Comparison of ENCODE assay signal across 18 cellular contexts in the genomic region with DNA sequence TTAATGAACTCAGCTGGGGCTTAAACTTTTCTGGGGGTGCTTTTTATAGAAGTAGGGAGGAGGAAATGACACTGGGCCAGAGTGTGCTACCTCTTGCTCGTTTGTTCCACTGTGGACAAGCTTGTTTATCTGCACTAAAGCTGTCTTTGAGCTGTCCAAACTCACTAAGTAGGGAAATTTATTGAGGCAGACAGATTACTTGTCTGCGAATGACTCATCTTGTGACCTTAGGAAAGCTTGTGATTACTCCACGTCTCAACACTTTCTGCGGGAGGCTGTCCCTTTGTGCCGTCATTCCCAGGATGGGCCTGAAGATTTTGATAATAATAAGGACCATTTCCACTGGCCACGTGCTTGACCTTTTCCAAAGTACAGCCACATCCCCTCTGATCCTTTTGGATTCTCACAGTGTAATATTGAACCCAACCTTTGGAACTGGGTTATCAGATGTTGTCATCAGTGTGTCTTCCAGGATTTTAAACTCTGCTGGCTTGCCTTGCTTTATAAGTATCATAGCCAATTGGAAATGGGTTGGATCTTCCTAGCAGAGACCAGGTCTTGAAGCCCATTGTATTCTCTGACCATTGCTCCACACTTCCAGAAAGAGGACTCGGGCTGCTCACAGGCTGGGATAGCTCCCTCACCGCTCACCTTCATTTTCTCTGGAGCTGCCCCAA.
A peak's percentile ranks its signal among the peaks of the same experiment; 100 is the strongest.
DNase-seq lines count a peak whose midpoint lies in the region; ATAC-seq, FAIRE-seq and TF ChIP-seq lines count a peak whose summit lies in the region.
"Had no signal": no experiment of that assay in that cellular context is flagged by ENCODE, and none has a peak within 500 bp of the region (broad histone marks: within the 10 kb centered on the region; RNA-seq: fewer than 3 reads in every experiment).

No MANE protein-coding gene starts in this region.

- no peaks in the 10 kb centered on the region for H3K36me3 Mint-ChIP-seq in GM23338 (ENCODE audit: low read depth)
- no peaks in the 10 kb centered on the region for H3K36me3 Mint-ChIP-seq in CD8-positive, alpha-beta memory T cell

- H3K4me3 ChIP-seq in GM23338 (no peak overlapping the region), WERI-Rb-1 (ENCODE audit: low read depth, low read length) (no peak overlapping the region), right cardiac atrium (ENCODE audit: low read length) (no peak overlapping the region)
- no peak overlapping the region for H3K4me3 ChIP-seq in CD8-positive, alpha-beta memory T cell (ENCODE audit: low read length)
- H3K4me3 ChIP-seq: lower lobe of right lung, Peyer's patch had no signal

- no peak for DNase-seq in GM23338 (ENCODE audit: low spot score)
- DNase-seq in WERI-Rb-1, result peak; percentile 34
- peak in 1 of 3 donors; percentile 18 for DNase-seq in right cardiac atrium
- DNase-seq in sciatic nerve (ENCODE audit: low spot score), result no peak
- DNase-seq in GM12891 (ENCODE audit: insufficient read length, low spot score), result no peak
- no peak for DNase-seq in activated naive CD4-positive, alpha-beta T cell treated with anti-CD3 and anti-CD28 coated beads, Interleukin-2, amount 50 U/mL, for 16 hours
- no peak for DNase-seq in CD8-positive, alpha-beta memory T cell
- DNase-seq: activated CD4-positive, alpha-beta T cell treated with anti-CD3 and anti-CD28 coated beads, Interleukin-2, amount 10 ng/mL, durations not matched to agents 24 days and 14 days; activated T-cell treated with anti-CD3 and anti-CD28 coated beads, Interleukin-2, amount 50 U/mL, for 4 hours; amygdala; DND-41; lower lobe of right lung; NCI-H1930; NCI-H526; occipital lobe had no signal

- whole genome bisulfite sequencing in right cardiac atrium, result 29% methylated on average over 8 of the region's 8 CpGs

- no peaks in the 10 kb centered on the region for H3K79me2 ChIP-seq in GM23338 (replicated peaks; ENCODE audit: insufficient read depth)

- no peak for FAIRE-seq in GM12891 (lab: Jason Lieb, UNC)

- H3K4me2 ChIP-seq in GM23338, result no peak overlapping the region

- H3K27ac Mint-ChIP-seq in GM23338, result no peak overlapping the region
- H3K27ac Mint-ChIP-seq in CD8-positive, alpha-beta memory T cell, result no peak overlapping the region
- H3K27ac Mint-ChIP-seq: activated CD4-positive, alpha-beta T cell treated with anti-CD3 and anti-CD28 coated beads, Interleukin-2, amount 10 ng/mL, durations not matched to agents 24 days and 14 days; T-helper 1 cell treated with Interleukin-12 subunit alpha and Interleukin-12 subunit beta and Interleukin-4 antibody, amounts not matched to agents 30 μg/mL and 1 μg/mL, for 36 hours had no signal

- H3K27me3 Mint-ChIP-seq in GM23338 (ENCODE audit: insufficient read depth, low read depth, poor library complexity), result peaks cover 2% of the 10 kb centered on the region
- H3K27me3 Mint-ChIP-seq in CD8-positive, alpha-beta memory T cell, result peaks cover 11 to 19% of the 10 kb centered on the region in 2 donors

- POLR2A ChIA-PET in CD8-positive, alpha-beta memory T cell (lab: Charles Lee), result no interaction called here

- H3K27me3 ChIP-seq in GM23338 (ENCODE audit: insufficient read depth) (no peaks in the 10 kb centered on the region), WERI-Rb-1 (ENCODE audit: insufficient read depth, low read depth, severe bottlenecking) (no peaks in the 10 kb centered on the region), right cardiac atrium (ENCODE audit: control insufficient read depth, insufficient read depth) (no peaks in the 10 kb centered on the region)
- no peaks in the 10 kb centered on the region for H3K27me3 ChIP-seq in CD8-positive, alpha-beta memory T cell (ENCODE audit: insufficient read depth, low read length, poor library complexity, severe bottlenecking)
- H3K27me3 ChIP-seq: Peyer's patch had no signal

- no peaks in the 10 kb centered on the region for H3F3A ChIP-seq in GM23338 (replicated peaks; ENCODE audit: low read depth)

- no peaks in the 10 kb centered on the region for H4K20me1 ChIP-seq in GM23338 (replicated peaks; ENCODE audit: insufficient read depth)

- H3K9me2 ChIP-seq in GM23338 (ENCODE audit: insufficient read depth), result peaks cover 12% of the 10 kb centered on the region

- H3K4me3 Mint-ChIP-seq in GM23338, result no peak overlapping the region
- no peak overlapping the region for H3K4me3 Mint-ChIP-seq in CD8-positive, alpha-beta memory T cell
- H3K4me3 Mint-ChIP-seq: activated CD4-positive, alpha-beta T cell treated with anti-CD3 and anti-CD28 coated beads, Interleukin-2, amount 10 ng/mL, durations not matched to agents 24 days and 14 days; activated T-cell treated with anti-CD3 and anti-CD28 coated beads, Interleukin-2, amount 50 U/mL, for 4 hours; T-helper 1 cell treated with Interleukin-12 subunit alpha and Interleukin-12 subunit beta and Interleukin-4 antibody, amounts not matched to agents 30 μg/mL and 1 μg/mL, for 36 hours had no signal

- peaks cover 25% of the 10 kb centered on the region for H3K4me1 Mint-ChIP-seq in GM23338
- no peaks in the 10 kb centered on the region for H3K4me1 Mint-ChIP-seq in CD8-positive, alpha-beta memory T cell
- H3K4me1 Mint-ChIP-seq: activated CD4-positive, alpha-beta T cell treated with anti-CD3 and anti-CD28 coated beads, Interleukin-2, amount 10 ng/mL, durations not matched to agents 24 days and 14 days had no signal

- no peaks in the 10 kb centered on the region for H3K9me3 Mint-ChIP-seq in GM23338
- peaks cover 0 to 5% (median 0%) of the 10 kb centered on the region in 5 donors for H3K9me3 Mint-ChIP-seq in CD8-positive, alpha-beta memory T cell
- H3K9me3 Mint-ChIP-seq: activated CD4-positive, alpha-beta T cell treated with anti-CD3 and anti-CD28 coated beads, Interleukin-2, amount 10 ng/mL, durations not matched to agents 24 days and 14 days; activated T-cell treated with anti-CD3 and anti-CD28 coated beads, Interleukin-2, amount 50 U/mL, for 4 hours; T-helper 1 cell treated with Interleukin-12 subunit alpha and Interleukin-12 subunit beta and Interleukin-4 antibody, amounts not matched to agents 30 μg/mL and 1 μg/mL, for 36 hours had no signal

- ATAC-seq in GM23338, result no peak
- peak; percentile 35 to 81 for ATAC-seq in right cardiac atrium
- peak; percentile 91 for ATAC-seq in sciatic nerve
- no peak for ATAC-seq in HG02623 (IDR thresholded peaks at IDR 0.05; ENCODE audit: unreplicated experiment)
- ATAC-seq: activated T-cell treated with anti-CD3 and anti-CD28 coated beads, Interleukin-2, amount 50 U/mL, for 4 hours; lower lobe of right lung had no signal

- no peak for TF ChIP-seq POLR2A in GM12891 (IDR thresholded peaks at IDR 0.05; ENCODE audit: low read depth, low read length)

- 0 out of 2 replicates have a peak overlapping the region, but pooled peaks have one; percentile 47 for H2AFZ ChIP-seq in GM23338

- H3K36me3 ChIP-seq in GM23338 (ENCODE audit: insufficient read depth) (no peaks in the 10 kb centered on the region), WERI-Rb-1 (no peaks in the 10 kb centered on the region)
- no peaks in the 10 kb centered on the region for H3K36me3 ChIP-seq in CD8-positive, alpha-beta memory T cell (ENCODE audit: insufficient read depth, low read length)
- H3K36me3 ChIP-seq: lower lobe of right lung, Peyer's patch had no signal

- no peak for TF ChIP-seq CTCF in GM23338 (conservative IDR thresholded peaks at IDR 0.05; ENCODE audit: low read depth in 2 of 2)
- no peak for TF ChIP-seq CTCF in WERI-Rb-1 (IDR thresholded peaks at IDR 0.05; ENCODE audit: low read depth, low read length)

- H3K27ac ChIP-seq in GM23338 (ENCODE audit: low read depth) (no peak overlapping the region), WERI-Rb-1 (peak overlapping the region; percentile 38; the same call in 1 of the 2 replicates), right cardiac atrium (ENCODE audit: low read length) (no peak overlapping the region)
- no peak overlapping the region for H3K27ac ChIP-seq in CD8-positive, alpha-beta memory T cell (ENCODE audit: low read depth, low read length)
- H3K27ac ChIP-seq: lower lobe of right lung had no signal

- H3K9me3 ChIP-seq in WERI-Rb-1 (ENCODE audit: severe bottlenecking) (no peaks in the 10 kb centered on the region), right cardiac atrium (ENCODE audit: control insufficient read depth, low read length) (no peaks in the 10 kb centered on the region)
- no peaks in the 10 kb centered on the region for H3K9me3 ChIP-seq in CD8-positive, alpha-beta memory T cell (ENCODE audit: low read length)
- H3K9me3 ChIP-seq: lower lobe of right lung, Peyer's patch had no signal

- intact Hi-C loops in right cardiac atrium (cut with DNase I) (no loop called here), sciatic nerve (cut with DNase I) (no loop called here)

- peaks cover 12% of the 10 kb centered on the region; the same call in 1 of the 2 replicates for H3K4me1 ChIP-seq in GM23338 (ENCODE audit: insufficient read depth)
- H3K4me1 ChIP-seq in right cardiac atrium (ENCODE audit: control insufficient read depth, insufficient read depth, low read length), result no peaks in the 10 kb centered on the region
- H3K4me1 ChIP-seq in CD8-positive, alpha-beta memory T cell (ENCODE audit: insufficient read depth, low read length), result no peaks in the 10 kb centered on the region
- H3K4me1 ChIP-seq: lower lobe of right lung, Peyer's patch had no signal

- CTCF ChIA-PET in CD8-positive, alpha-beta memory T cell (lab: Charles Lee), result no interaction called here

TF ChIP-seq in GM23338, 12 proteins besides CTCF, POLR2A, EP300 and RAD21 (continues in another document):
- TF ChIP-seq ZNF331 (CRISPR knock-in tag; IDR thresholded peaks at IDR 0.05; ENCODE audit: low read depth) (no peak), POLR2AphosphoS5 (IDR thresholded peaks at IDR 0.05; ENCODE audit: low read depth) (no peak)
- TF ChIP-seq, protein P1, sequence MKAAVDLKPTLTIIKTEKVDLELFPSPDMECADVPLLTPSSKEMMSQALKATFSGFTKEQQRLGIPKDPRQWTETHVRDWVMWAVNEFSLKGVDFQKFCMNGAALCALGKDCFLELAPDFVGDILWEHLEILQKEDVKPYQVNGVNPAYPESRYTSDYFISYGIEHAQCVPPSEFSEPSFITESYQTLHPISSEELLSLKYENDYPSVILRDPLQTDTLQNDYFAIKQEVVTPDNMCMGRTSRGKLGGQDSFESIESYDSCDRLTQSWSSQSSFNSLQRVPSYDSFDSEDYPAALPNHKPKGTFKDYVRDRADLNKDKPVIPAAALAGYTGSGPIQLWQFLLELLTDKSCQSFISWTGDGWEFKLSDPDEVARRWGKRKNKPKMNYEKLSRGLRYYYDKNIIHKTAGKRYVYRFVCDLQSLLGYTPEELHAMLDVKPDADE (IDR thresholded peaks at IDR 0.05), result no peak

TF ChIP-seq in GM12891, 5 proteins besides CTCF, POLR2A, EP300 and RAD21:
- no peak for TF ChIP-seq POU2F2 (IDR thresholded peaks at IDR 0.05; ENCODE audit: low read depth, low read length)
- no peak for TF ChIP-seq POLR2AphosphoS5 (IDR thresholded peaks at IDR 0.05; ENCODE audit: low read depth, low read length)
- no peak for TF ChIP-seq TAF1 (IDR thresholded peaks at IDR 0.05; ENCODE audit: low read depth, low read length)
- no peak for TF ChIP-seq PAX5 (IDR thresholded peaks at IDR 0.05; ENCODE audit: insufficient read depth, low read length, severe bottlenecking)
- TF ChIP-seq SPI1 (IDR thresholded peaks at IDR 0.05; ENCODE audit: low read depth, low read length), result no peak

Comparison
In these comparisons a context has a peak if more than half of its experiments do, and no peak if none do; other contexts are left out.
1. ATAC-seq: peak in right cardiac atrium (2 of 2) and sciatic nerve (single experiment); none in GM23338 (single experiment) and HG02623 (single experiment).